In genomic region chr3:6018456-6018855, GRCh38 we compare ENCODE assay signal across 24 cellular contexts.
DNase-seq lines count a peak whose midpoint lies in the region; ATAC-seq, FAIRE-seq and TF ChIP-seq lines count a peak whose summit lies in the region.
"Had no signal": no experiment of that assay in that cellular context is flagged by ENCODE, and none has a peak within 500 bp of the region (broad histone marks: within the 10 kb centered on the region; RNA-seq: fewer than 3 reads in every experiment).

No MANE protein-coding gene starts in this region.

- H3K9me3 ChIP-seq in MM.1S (replicated peaks; ENCODE audit: insufficient read depth, low read length) (no peaks in the 10 kb centered on the region), GM12878 (replicated peaks; ENCODE audit: control insufficient read depth, insufficient read depth, low read length) (no peaks in the 10 kb centered on the region; the same call in 2 of the 3 replicates), sigmoid colon (peaks cover 0 to 4% (median 0%) of the 10 kb centered on the region in 4 donors)
- H3K9me3 ChIP-seq: BE2C had no signal

- H3K4me1 ChIP-seq in MM.1S (ENCODE audit: low read length), result 0 out of 2 replicates have a peak, but pooled peaks cover 3% of the 10 kb centered on the region
- H3K4me1 ChIP-seq in GM12878 (ENCODE audit: control insufficient read depth, insufficient read depth, low read length), result no peaks in the 10 kb centered on the region
- no peaks in the 10 kb centered on the region for H3K4me1 ChIP-seq in sigmoid colon
- H3K4me1 ChIP-seq: BE2C, BLaER1 had no signal

- no peak overlapping the region for H3K4me2 ChIP-seq in MM.1S (ENCODE audit: low read depth, low read length)
- H3K4me2 ChIP-seq in GM12878 (ENCODE audit: control insufficient read depth, insufficient read depth), result no peak overlapping the region
- H3K4me2 ChIP-seq: BLaER1 had no signal

- peak; percentile 36 for ATAC-seq in GM12878

- H3K36me3 ChIP-seq in MM.1S (replicated peaks; ENCODE audit: insufficient read depth, low read length), result no peaks in the 10 kb centered on the region
- no peaks in the 10 kb centered on the region for H3K36me3 ChIP-seq in GM12878 (ENCODE audit: control insufficient read depth in 2 of 2, insufficient read depth in 2 of 2, low read length in 1 of 2)
- no peaks in the 10 kb centered on the region for H3K36me3 ChIP-seq in sigmoid colon
- H3K36me3 ChIP-seq: BE2C, BLaER1 had no signal

- TF ChIP-seq POLR2A in GM12878 (IDR thresholded peaks at IDR 0.05; ENCODE audit: low read depth, low read length) (no peak), sigmoid colon (IDR thresholded peaks at IDR 0.05) (no peak)

- H3K27me3 ChIP-seq in MM.1S (replicated peaks; ENCODE audit: insufficient read depth, low read length), result no peaks in the 10 kb centered on the region
- no peaks in the 10 kb centered on the region for H3K27me3 ChIP-seq in GM12878 (replicated peaks in 1 of 2; ENCODE audit: control insufficient read depth in 2 of 2, insufficient read depth in 2 of 2, low read length in 1 of 2)
- no peaks in the 10 kb centered on the region for H3K27me3 ChIP-seq in sigmoid colon
- H3K27me3 ChIP-seq: BE2C, BLaER1 had no signal

- no peak for TF ChIP-seq RAD21 in GM12878 (IDR thresholded peaks at IDR 0.05; ENCODE audit: insufficient read depth, low read depth, low read length)

- intact Hi-C loops in GM12878 (cut with micrococcal nuclease; ENCODE audit: unreplicated experiment), result no loop called here
- intact Hi-C loops in sigmoid colon (cut with DNase I), result no loop called here

- TF ChIP-seq EP300 in GM12878 (IDR thresholded peaks at IDR 0.05; ENCODE audit: borderline replicate concordance in 1 of 2, control insufficient read depth in 1 of 2, low read depth in 2 of 2, low read length in 2 of 2), result no peak
- no peak for TF ChIP-seq EP300 in sigmoid colon (IDR thresholded peaks at IDR 0.05)

- WGBS in GM12878 (ENCODE audit: insufficient coverage, insufficient replicate concordance, low lambda C conversion rate, missing lambda C conversion rate), result 0% methylated on average over 2 of the region's 2 CpGs
- 80 to 84% methylated on average over 2 of the region's 2 CpGs for WGBS in sigmoid colon, 2 donors

- no peaks in the 10 kb centered on the region for H3K79me2 ChIP-seq in MM.1S (ENCODE audit: low read length)
- H3K79me2 ChIP-seq in GM12878 (ENCODE audit: control insufficient read depth, insufficient read depth, low read length), result no peaks in the 10 kb centered on the region

- FAIRE-seq in GM12878 (lab: Jason Lieb, UNC), result no peak
- FAIRE-seq: A204.1, GM12892, GM18507 had no signal

- H3K27ac ChIP-seq in MM.1S (ENCODE audit: low read length) (no peak overlapping the region), GM12878 (ENCODE audit: control insufficient read depth, insufficient read depth) (no peak overlapping the region), sigmoid colon (no peak overlapping the region)
- H3K27ac ChIP-seq: BLaER1 had no signal

- H3K4me3 ChIP-seq in MM.1S (ENCODE audit: low read length), result no peak overlapping the region
- no peak overlapping the region for H3K4me3 ChIP-seq in GM12878
- no peak overlapping the region for H3K4me3 ChIP-seq in sigmoid colon
- H3K4me3 ChIP-seq: BLaER1 had no signal

- no TSS peak for BruUV-seq in GM12878 (replicated peaks; lab: Mats Ljungman, UMichigan)

- CTCF ChIA-PET in GM12878 (lab: Yijun Ruan, JAX), result interaction anchor here (0.8 kb wide), 1 partner anchor 11 kb away, joined by 3 read pairs; no protein-coding TSS in a partner anchor

- SMC1A ChIA-PET in GM12878 (lab: Charles Lee; ENCODE audit: uncharacterized antibody, unreplicated experiment), result no interaction called here

- H3F3A ChIP-seq in MM.1S (ENCODE audit: insufficient read depth, low read length), result no peaks in the 10 kb centered on the region

- TF ChIP-seq CTCF in MM.1S (IDR thresholded peaks at IDR 0.05; ENCODE audit: low read length) (no peak), GM12878 (IDR thresholded peaks at IDR 0.05 in 2 of 3, conservative IDR thresholded peaks at IDR 0.05 in 1 of 3; ENCODE audit: control insufficient read depth in 2 of 3, extremely low read depth in 1 of 3, insufficient read depth in 1 of 3, low read depth in 3 of 3, low read length in 3 of 3) (no peak), sigmoid colon (IDR thresholded peaks at IDR 0.05) (no peak)

- H3K9ac ChIP-seq in MM.1S (ENCODE audit: low read length) (no peak overlapping the region), GM12878 (ENCODE audit: control insufficient read depth, insufficient read depth, low read length) (no peak overlapping the region)
- H3K9ac ChIP-seq: BLaER1 had no signal

- no peaks in the 10 kb centered on the region for H4K20me1 ChIP-seq in MM.1S (ENCODE audit: insufficient read depth, low read length)
- no peaks in the 10 kb centered on the region for H4K20me1 ChIP-seq in GM12878 (ENCODE audit: control insufficient read depth, insufficient read depth)
- H4K20me1 ChIP-seq: BLaER1 had no signal

- POLR2A ChIA-PET in GM12878 (lab: Charles Lee), result no interaction called here

- H2AFZ ChIP-seq in MM.1S (ENCODE audit: low read length) (no peak overlapping the region), GM12878 (ENCODE audit: control insufficient read depth, low read depth, low read length) (no peak overlapping the region)

- RAD21 ChIA-PET in GM12878 (lab: Charles Lee; ENCODE audit: unreplicated experiment), result interaction anchor here (0.5 kb wide), 1 partner anchor 369 kb away, joined by 3 read pairs; no protein-coding TSS in a partner anchor

- H3K9me2 ChIP-seq in MM.1S (replicated peaks; ENCODE audit: insufficient read depth, low read length), result no peaks in the 10 kb centered on the region

- DNase-seq in MM.1S (peak; percentile 51), GM12878 (ENCODE audit: low read depth, low spot score) (no peak), NCI-H1417 (lab: John Stamatoyannopoulos, UW) (no peak), sigmoid colon (no peak)
- DNase-seq in activated naive CD4-positive, alpha-beta T cell (lab: John Stamatoyannopoulos, UW), result no peak
- DNase-seq: 8988T; ACHN; BE2C; C1 segment of cervical spinal cord; CD4-positive, alpha-beta memory T cell; CD4-positive, CD25-positive, alpha-beta regulatory T cell; CD8-positive, alpha-beta memory T cell; COR-L47; DMS 273 treated with DMSO at 0.1 percent for 48 hours; DMS153; DMS53; DMS79; DND-41; EL; GDM1 had no signal

- in situ Hi-C loops in GM12878 (cut with MboI), result no loop called here

TF ChIP-seq in GM12878, 131 proteins besides CTCF, POLR2A, EP300 and RAD21:
- TF ChIP-seq ZZZ3 (IDR thresholded peaks at IDR 0.05; ENCODE audit: control insufficient read depth, insufficient read length, low read depth), result no peak
- TF ChIP-seq NBN (IDR thresholded peaks at IDR 0.05), result no peak
- no peak for TF ChIP-seq ZSCAN29 (IDR thresholded peaks at IDR 0.05)
- no peak for TF ChIP-seq SPI1 (IDR thresholded peaks at IDR 0.05; ENCODE audit: borderline replicate concordance, insufficient read depth, low read depth, low read length)
- TF ChIP-seq RAD51 (IDR thresholded peaks at IDR 0.05), result no peak
- no peak for TF ChIP-seq ZNF274 (IDR thresholded peaks at IDR 0.05; ENCODE audit: insufficient read depth, insufficient read length)
